14 cellular contexts compared by ENCODE assay signal in genomic region chr4:181046809-181047208, GRCh38.
DNase-seq lines count a peak whose midpoint lies in the region; FAIRE-seq and TF ChIP-seq lines count a peak whose summit lies in the region.
"Had no signal": no experiment of that assay in that cellular context is flagged by ENCODE, and none has a peak within 500 bp of the region (broad histone marks: within the 10 kb centered on the region; RNA-seq: fewer than 3 reads in every experiment).

No MANE protein-coding gene starts in this region.

- H3K27ac ChIP-seq in H9 (ENCODE audit: insufficient read length, low read depth, low read length) (no peak overlapping the region), H1 (ENCODE audit: low read depth, low read length) (no peak overlapping the region), osteoblast (ENCODE audit: low read depth, low read length) (no peak overlapping the region)
- H3K27ac ChIP-seq: BLaER1 treated with 17β-estradiol and CSF1 and Interleukin-3, amounts not matched to agents 10 nM and 100 nM; HL-60 had no signal

- H4K91ac ChIP-seq in H9 (ENCODE audit: insufficient read length, low read depth, low read length) (no peak overlapping the region), H1 (replicated peaks; ENCODE audit: insufficient read length, low read length) (no peak overlapping the region)

- H2BK120ac ChIP-seq in H9 (ENCODE audit: low read depth, low read length, poor library complexity, severe bottlenecking) (no peak overlapping the region), H1 (replicated peaks; ENCODE audit: low read depth, low read length) (no peak overlapping the region)

- WGBS in H9 (ENCODE audit: extremely low coverage, insufficient read length, low lambda C conversion rate) = no CpG with 5 or more reads among the region's 9 CpGs
- 81% methylated on average over 9 of the region's 9 CpGs; no CpG with 5 or more reads in 1 of the 2 experiments for WGBS in H1 (ENCODE audit: extremely low coverage in 1 of 2, insufficient coverage in 1 of 2, insufficient read length in 1 of 2, insufficient replicate concordance in 2 of 2, low coverage in 1 of 2, low lambda C conversion rate in 2 of 2, missing lambda C conversion rate in 1 of 2), 2 experiments

- H2AFZ ChIP-seq in H9 (ENCODE audit: low read length) (no peak overlapping the region), H1 (ENCODE audit: low read length) (0 out of 2 replicates have a peak overlapping the region, but pooled peaks have one; percentile 65), osteoblast (ENCODE audit: low read length) (no peak overlapping the region)

- peak; percentile 36; the same call in 2 of the 3 replicates for TF ChIP-seq CTCF in H9 (conservative IDR thresholded peaks at IDR 0.05)
- TF ChIP-seq CTCF in H1 (IDR thresholded peaks at IDR 0.05; ENCODE audit: control extremely low read depth in 1 of 3, insufficient read depth in 1 of 3, low read depth in 1 of 3, low read length in 3 of 3) = peak in 1 of 3 experiments; percentile 11; a peak in 1 of 4 replicates
- no peak for TF ChIP-seq CTCF in osteoblast (IDR thresholded peaks at IDR 0.05; ENCODE audit: extremely low read depth, low read depth, low read length)
- no peak for TF ChIP-seq CTCF in chondrocyte (IDR thresholded peaks at IDR 0.05)

- TF ChIP-seq EP300 in H1 (IDR thresholded peaks at IDR 0.05; ENCODE audit: borderline replicate concordance in 1 of 2, low read depth in 2 of 2, low read length in 2 of 2) = no peak

- H3K9ac ChIP-seq in H9 (ENCODE audit: extremely low read depth, insufficient read length, low read length) (no peak overlapping the region), H1 (replicated peaks in 1 of 4; ENCODE audit: extremely low read depth in 1 of 4, low read depth in 3 of 4, low read length in 3 of 4) (no peak overlapping the region)
- H3K9ac ChIP-seq: BLaER1 treated with 17β-estradiol and CSF1 and Interleukin-3, amounts not matched to agents 10 nM and 100 nM had no signal

- no peak overlapping the region for H2AK5ac ChIP-seq in H9 (ENCODE audit: insufficient read length, low read length)
- H2AK5ac ChIP-seq in H1 (ENCODE audit: low read depth, low read length) = no peak overlapping the region

- H4K8ac ChIP-seq in H9 (replicated peaks; ENCODE audit: insufficient read length, low read depth, low read length) (no peak overlapping the region), H1 (ENCODE audit: extremely low read depth, insufficient read depth, low read length) (no peak overlapping the region)

- H3K9me3 ChIP-seq in H9 (ENCODE audit: control insufficient read depth, low read depth, low read length) (no peaks in the 10 kb centered on the region), H1 (ENCODE audit: insufficient read depth in 2 of 2, low read depth in 1 of 2, low read length in 1 of 2) (no peaks in the 10 kb centered on the region), osteoblast (ENCODE audit: low read depth, low read length) (no peaks in the 10 kb centered on the region)
- H3K9me3 ChIP-seq: BLaER1 treated with 17β-estradiol and CSF1 and Interleukin-3, amounts not matched to agents 10 nM and 100 nM had no signal

- H3K56ac ChIP-seq in H9 (ENCODE audit: insufficient read length, low read depth, low read length) = no peak overlapping the region
- no peak overlapping the region for H3K56ac ChIP-seq in H1 (replicated peaks; ENCODE audit: insufficient read length, low read depth, low read length)

- no peaks in the 10 kb centered on the region for H3K36me3 Mint-ChIP-seq in H9 (ENCODE audit: insufficient read depth in 1 of 3, low read depth in 3 of 3)
- no peaks in the 10 kb centered on the region for H3K36me3 Mint-ChIP-seq in chondrocyte (ENCODE audit: low read depth)
- H3K36me3 Mint-ChIP-seq: CD4-positive, CD25-positive, alpha-beta regulatory T cell had no signal

- H3K27me3 Mint-ChIP-seq in H9 (ENCODE audit: low read depth) (no peaks in the 10 kb centered on the region), chondrocyte (ENCODE audit: low read depth) (no peaks in the 10 kb centered on the region)
- H3K27me3 Mint-ChIP-seq: CD4-positive, CD25-positive, alpha-beta regulatory T cell had no signal

- no peak; a peak in 1 of 4 replicates for TF ChIP-seq RAD21 in H1 (IDR thresholded peaks at IDR 0.05 in 1 of 2, conservative IDR thresholded peaks at IDR 0.05 in 1 of 2; ENCODE audit: low read depth in 2 of 2, low read length in 2 of 2)

- H3K4ac ChIP-seq in H9 (ENCODE audit: low read depth, low read length) = no peak overlapping the region
- H3K4ac ChIP-seq in H1 (replicated peaks; ENCODE audit: insufficient read length, low read depth, low read length) = no peak overlapping the region

- H3K79me2 ChIP-seq in H9 (ENCODE audit: insufficient read depth, low read length) (no peaks in the 10 kb centered on the region), H1 (ENCODE audit: control insufficient read depth in 1 of 2, insufficient read depth in 2 of 2, low read length in 2 of 2) (no peaks in the 10 kb centered on the region), osteoblast (ENCODE audit: insufficient read depth, low read length) (no peaks in the 10 kb centered on the region)

- no peaks in the 10 kb centered on the region for H3K4me1 ChIP-seq in H9 (ENCODE audit: insufficient read depth, low read length)
- H3K4me1 ChIP-seq in H1 (replicated peaks in 1 of 4; ENCODE audit: control insufficient read depth in 3 of 4, insufficient read depth in 4 of 4, low read length in 3 of 4) = no peaks in the 10 kb centered on the region
- no peaks in the 10 kb centered on the region for H3K4me1 ChIP-seq in osteoblast (ENCODE audit: insufficient read depth, low read length)
- H3K4me1 ChIP-seq: BLaER1 treated with 17β-estradiol and CSF1 and Interleukin-3, amounts not matched to agents 10 nM and 100 nM had no signal

- H2BK20ac ChIP-seq in H9 (ENCODE audit: low read depth, low read length, poor library complexity, severe bottlenecking) (no peak overlapping the region), H1 (ENCODE audit: low read length) (no peak overlapping the region)

- H3K23me2 ChIP-seq in H9 (ENCODE audit: insufficient read length, low read depth, low read length, poor library complexity, severe bottlenecking) (no peaks in the 10 kb centered on the region), H1 (ENCODE audit: low read depth, low read length) (no peaks in the 10 kb centered on the region)

- H4K20me1 ChIP-seq in H9 (ENCODE audit: control insufficient read depth, insufficient read depth, insufficient read length) (no peaks in the 10 kb centered on the region), H1 (replicated peaks in 1 of 2; ENCODE audit: control insufficient read depth in 1 of 2, insufficient read depth in 2 of 2, low read length in 2 of 2) (no peaks in the 10 kb centered on the region), osteoblast (ENCODE audit: insufficient read depth, low read length) (no peaks in the 10 kb centered on the region)
- H4K20me1 ChIP-seq: BLaER1 treated with 17β-estradiol and CSF1 and Interleukin-3, amounts not matched to agents 10 nM and 100 nM had no signal

- H3K4me3 ChIP-seq in H1 (ENCODE audit: extremely low read depth in 1 of 4, insufficient read depth in 2 of 4, low read depth in 3 of 4, low read length in 4 of 4) (no peak overlapping the region), osteoblast (ENCODE audit: insufficient read depth, low read length) (no peak overlapping the region)
- H3K4me3 ChIP-seq: BLaER1 treated with 17β-estradiol and CSF1 and Interleukin-3, amounts not matched to agents 10 nM and 100 nM had no signal

- no peaks in the 10 kb centered on the region for H3K36me3 ChIP-seq in H1 (ENCODE audit: control insufficient read depth in 2 of 4, insufficient read depth in 4 of 4, low read length in 3 of 4)
- no peaks in the 10 kb centered on the region for H3K36me3 ChIP-seq in osteoblast (ENCODE audit: insufficient read depth, low read length)
- H3K36me3 ChIP-seq: BLaER1 treated with 17β-estradiol and CSF1 and Interleukin-3, amounts not matched to agents 10 nM and 100 nM had no signal

- H3K79me1 ChIP-seq in H9 (ENCODE audit: insufficient read depth, low read depth, low read length, poor library complexity, severe bottlenecking) (no peaks in the 10 kb centered on the region), H1 (ENCODE audit: low read depth, low read length) (no peaks in the 10 kb centered on the region)

- H2BK5ac ChIP-seq in H9 (ENCODE audit: insufficient read length, low read length) (no peak overlapping the region), H1 (ENCODE audit: low read depth, low read length) (no peak overlapping the region)

- no peak for TF ChIP-seq POLR2A in H1 (IDR thresholded peaks at IDR 0.05; ENCODE audit: control extremely low read depth in 1 of 2, low read depth in 2 of 2, low read length in 2 of 2)

- CTCF ChIA-PET in H1 (lab: Charles Lee; ENCODE audit: partially characterized antibody) = interaction anchor here (1.3 to 1.6 kb wide), 2 partner anchors 10 to 93 kb away, joined by 3 to 4 read pairs; no protein-coding TSS in a partner anchor

- no peak overlapping the region for H3T11ph ChIP-seq in H9 (ENCODE audit: low read length)

- H3K4me2 ChIP-seq in H9 (ENCODE audit: insufficient read depth, insufficient read length, low read length) = no peak overlapping the region
- H3K4me2 ChIP-seq in H1 (ENCODE audit: insufficient read depth in 1 of 2, low read depth in 2 of 2, low read length in 2 of 2) = no peak overlapping the region
- no peak overlapping the region for H3K4me2 ChIP-seq in osteoblast (ENCODE audit: insufficient read depth, low read length)
- H3K4me2 ChIP-seq: BLaER1 treated with 17β-estradiol and CSF1 and Interleukin-3, amounts not matched to agents 10 nM and 100 nM had no signal

- H3K9me3 Mint-ChIP-seq in H9 (peaks cover 0 to 3% of the 10 kb centered on the region in 2 experiments; a peak in 1 of 5 replicates), chondrocyte (ENCODE audit: low read depth) (no peaks in the 10 kb centered on the region)

- H3K23ac ChIP-seq in H9 (ENCODE audit: insufficient read length, low read depth, low read length) (no peak overlapping the region), H1 (ENCODE audit: insufficient read length) (no peak overlapping the region)

- H3K4me1 Mint-ChIP-seq in H9 (no peaks in the 10 kb centered on the region), chondrocyte (ENCODE audit: low read depth) (no peaks in the 10 kb centered on the region)
- H3K4me1 Mint-ChIP-seq: CD4-positive, CD25-positive, alpha-beta regulatory T cell had no signal

- FAIRE-seq in H1 (lab: Jason Lieb, UNC) = peak; percentile 36
- FAIRE-seq: G401.6, GM12891 had no signal

- H4K5ac ChIP-seq in H9 (ENCODE audit: insufficient read length, low read depth, low read length) (no peak overlapping the region), H1 (ENCODE audit: insufficient read length, low read depth, low read length) (no peak overlapping the region)

- H2BK15ac ChIP-seq in H9 (ENCODE audit: low read depth, low read length) (no peak overlapping the region), H1 (ENCODE audit: low read length) (no peak overlapping the region)

- no peaks in the 10 kb centered on the region for H3K27me3 ChIP-seq in H9 (ENCODE audit: insufficient read depth, low read length)
- H3K27me3 ChIP-seq in H1 (replicated peaks in 1 of 4; ENCODE audit: control insufficient read depth in 3 of 4, extremely low read depth in 1 of 4, insufficient read depth in 3 of 4, low read length in 3 of 4) = no peaks in the 10 kb centered on the region
- H3K27me3 ChIP-seq in osteoblast (ENCODE audit: insufficient read depth, low read length) = no peaks in the 10 kb centered on the region
- H3K27me3 ChIP-seq: BLaER1 treated with 17β-estradiol and CSF1 and Interleukin-3, amounts not matched to agents 10 nM and 100 nM had no signal

- POLR2A ChIA-PET in H1 (lab: Charles Lee; ENCODE audit: partially characterized antibody) = no interaction called here

- H2BK12ac ChIP-seq in H9 (ENCODE audit: insufficient read length, low read depth, low read length) = no peak overlapping the region
- H2BK12ac ChIP-seq in H1 (ENCODE audit: low read depth, low read length) = no peak overlapping the region

- H3K27ac Mint-ChIP-seq in H9 (no peak overlapping the region), chondrocyte (ENCODE audit: unreplicated experiment) (no peak overlapping the region)
- H3K27ac Mint-ChIP-seq: CD4-positive, CD25-positive, alpha-beta regulatory T cell had no signal

- peak; percentile 37 for DNase-seq in H9
- DNase-seq in H1 (ENCODE audit: low read depth in 1 of 2, low spot score in 2 of 2) = no peak
- DNase-seq in iPS-NIHi7 (ENCODE audit: extremely low spot score) = peak; percentile 45
- DNase-seq in osteoblast (ENCODE audit: insufficient read length, low spot score, missing footprints) = peak; percentile 8
- DNase-seq in NCI-H2081 (lab: John Stamatoyannopoulos, UW) = no peak
- no peak for DNase-seq in chondrocyte (ENCODE audit: low spot score)
- no peak for DNase-seq in T1000 (lab: John Stamatoyannopoulos, UW)
- DNase-seq: ACHN; CD4-positive, CD25-positive, alpha-beta regulatory T cell; DMS79 had no signal

- H3K18ac ChIP-seq in H9 (ENCODE audit: insufficient read length, low read depth, low read length) (no peak overlapping the region), H1 (ENCODE audit: extremely low read depth, low read length) (no peak overlapping the region)

- no peak overlapping the region for H3K4me3 Mint-ChIP-seq in H9
- no peak overlapping the region for H3K4me3 Mint-ChIP-seq in chondrocyte (ENCODE audit: unreplicated experiment)
- H3K4me3 Mint-ChIP-seq: CD4-positive, CD25-positive, alpha-beta regulatory T cell had no signal

- no peak overlapping the region; the same call in 1 of the 2 replicates for H3K14ac ChIP-seq in H9 (ENCODE audit: insufficient read depth, low read length)
- H3K14ac ChIP-seq in H1 (ENCODE audit: insufficient read length) = no peak overlapping the region

Comparison
In these comparisons a context has a peak if more than half of its experiments do, and no peak if none do; other contexts are left out.
1. DNase-seq: peak in H9 (single experiment), iPS-NIHi7 (single experiment) and osteoblast (single experiment); none in H1 (0 of 2), NCI-H2081 (0 of 2), chondrocyte (single experiment) and T1000 (single experiment).